Comparison of ENCODE assay signal across 19 cellular contexts in genomic region chr3:33541918-33542317, GRCh38.
DNase-seq lines count a peak whose midpoint lies in the region; ATAC-seq and TF ChIP-seq lines count a peak whose summit lies in the region.
"Had no signal": no experiment of that assay in that cellular context is flagged by ENCODE, and none has a peak within 500 bp of the region (broad histone marks: within the 10 kb centered on the region; RNA-seq: fewer than 3 reads in every experiment).

No MANE protein-coding gene starts in this region.

- H3K4me1 ChIP-seq in IMR-90 (ENCODE audit: control insufficient read depth, insufficient read depth, low read length) (no peaks in the 10 kb centered on the region), ascending aorta (no peaks in the 10 kb centered on the region)

- no peaks in the 10 kb centered on the region for H3K27me3 ChIP-seq in IMR-90 (ENCODE audit: control insufficient read depth, insufficient read depth, low read length)
- no peaks in the 10 kb centered on the region for H3K27me3 ChIP-seq in ascending aorta
- H3K27me3 ChIP-seq: BLaER1 had no signal

- BruUV-seq in IMR-90 (replicated peaks; lab: Mats Ljungman, UMichigan) = no TSS peak

- dilution Hi-C loops in IMR-90 (cut with HindIII; ENCODE audit: low sequenced_read_pairs, unreplicated experiment) = no loop called here

- H3K23ac ChIP-seq in IMR-90 (ENCODE audit: low read depth, low read length) = no peak overlapping the region

- H2BK15ac ChIP-seq in IMR-90 (ENCODE audit: low read depth, low read length) = no peak overlapping the region

- TF ChIP-seq CTCF in IMR-90 (conservative IDR thresholded peaks at IDR 0.05; ENCODE audit: low read depth, low read length) = no peak
- TF ChIP-seq CTCF in ascending aorta (IDR thresholded peaks at IDR 0.05) = no peak
- no peak for TF ChIP-seq CTCF in natural killer cell (IDR thresholded peaks at IDR 0.05)

- H3K9ac ChIP-seq in IMR-90 (ENCODE audit: low read depth, low read length) = no peak overlapping the region
- H3K9ac ChIP-seq: BLaER1 had no signal

- CTCF ChIA-PET in IMR-90 (lab: Yijun Ruan, JAX) = interaction anchor here (0.6 kb wide), 1 partner anchor 222 kb away, joined by 3 read pairs; no protein-coding TSS in a partner anchor

- H2AK9ac ChIP-seq in IMR-90 (replicated peaks; ENCODE audit: low read depth, low read length, poor library complexity) = no peak overlapping the region

- no peak overlapping the region for H3K27ac ChIP-seq in IMR-90 (ENCODE audit: insufficient read depth, low read length)
- H3K27ac ChIP-seq in ascending aorta = no peak overlapping the region
- H3K27ac ChIP-seq: BLaER1, RWPE1 had no signal

- H3K36me3 ChIP-seq in IMR-90 (ENCODE audit: control insufficient read depth, insufficient read depth, low read length) = peaks cover 3% of the 10 kb centered on the region; the same call in 1 of the 2 replicates
- H3K36me3 ChIP-seq in ascending aorta = peaks cover 43 to 52% of the 10 kb centered on the region in 2 donors

- H2BK5ac ChIP-seq in IMR-90 (ENCODE audit: low read depth, low read length, poor library complexity, severe bottlenecking) = no peak overlapping the region

- H3K9me3 ChIP-seq in IMR-90 (ENCODE audit: control insufficient read depth, insufficient read depth, low read length) (no peaks in the 10 kb centered on the region), ascending aorta (no peaks in the 10 kb centered on the region)
- H3K9me3 ChIP-seq: BLaER1 had no signal

- H3K4ac ChIP-seq in IMR-90 (ENCODE audit: low read depth, low read length) = no peak overlapping the region

- no peak overlapping the region for H3K4me3 ChIP-seq in IMR-90 (ENCODE audit: insufficient read depth, low read depth, low read length)
- no peak overlapping the region for H3K4me3 ChIP-seq in ascending aorta
- H3K4me3 ChIP-seq: BLaER1, K562 had no signal

- H3K27me3 Mint-ChIP-seq in memory B cell (no peaks in the 10 kb centered on the region), natural killer cell (ENCODE audit: low read depth in 2 of 2) (no peaks in the 10 kb centered on the region)

- H4K8ac ChIP-seq in IMR-90 (ENCODE audit: low read depth in 2 of 2, low read length in 2 of 2) = no peak overlapping the region

- no peaks in the 10 kb centered on the region for H3K79me1 ChIP-seq in IMR-90 (ENCODE audit: low read depth in 1 of 2, low read length in 2 of 2)

- no peak overlapping the region for H2AFZ ChIP-seq in IMR-90 (replicated peaks; ENCODE audit: low read length, poor library complexity)

- intact Hi-C loops in IMR-90 (cut with micrococcal nuclease) = no loop called here
- intact Hi-C loops in ascending aorta (cut with DNase I) = no loop called here
- intact Hi-C loops in natural killer cell (cut with micrococcal nuclease) = no loop called here

- no peak overlapping the region for H2BK120ac ChIP-seq in IMR-90 (ENCODE audit: low read depth, low read length)

- no peak for ATAC-seq in IMR-90 (ENCODE audit: low read depth)
- ATAC-seq in memory B cell (ENCODE audit: low read depth) = no peak
- ATAC-seq in GM21619 (IDR thresholded peaks at IDR 0.05; ENCODE audit: unreplicated experiment) = no peak
- no peak for ATAC-seq in HG03135 (IDR thresholded peaks at IDR 0.05; ENCODE audit: unreplicated experiment)
- ATAC-seq in natural killer cell = no peak
- ATAC-seq: CD8-positive, alpha-beta T cell; K562 had no signal

- no peak for TF ChIP-seq POLR2A in IMR-90 (IDR thresholded peaks at IDR 0.05; ENCODE audit: low read depth, low read length)

- no peak overlapping the region for H2BK20ac ChIP-seq in IMR-90 (ENCODE audit: low read depth, low read length)

- TF ChIP-seq RAD21 in IMR-90 (IDR thresholded peaks at IDR 0.05; ENCODE audit: low read length) = no peak

- H3K9me3 Mint-ChIP-seq in memory B cell = no peaks in the 10 kb centered on the region
- no peaks in the 10 kb centered on the region for H3K9me3 Mint-ChIP-seq in natural killer cell
- H3K9me3 Mint-ChIP-seq: CD8-positive, alpha-beta T cell had no signal

- DNase-seq in EH (ENCODE audit: low read depth) (peak; percentile 18), IMR-90 (peak; percentile 3), RKO (ENCODE audit: low spot score) (peak; percentile 21), memory B cell (ENCODE audit: low spot score in 2 of 2) (no peak), ascending aorta (ENCODE audit: low spot score in 2 of 2) (no peak), natural killer cell (no peak)
- DNase-seq: CD8-positive, alpha-beta T cell; GDM1; MV-4-11; NCI-H1436 treated with DMSO at 0.1 percent for 48 hours; NCI-H2081; NCI-H69; OCI-M1; SW 1271 had no signal

- H3K4me2 ChIP-seq in IMR-90 (ENCODE audit: low read depth, low read length) = no peak overlapping the region
- H3K4me2 ChIP-seq: BLaER1 had no signal

- in situ Hi-C loops in IMR-90 (cut with MboI; ENCODE audit: low sequenced_read_pairs) = no loop called here

- H3K14ac ChIP-seq in IMR-90 (replicated peaks; ENCODE audit: low read depth, low read length) = no peak overlapping the region

- POLR2A ChIA-PET in IMR-90 (lab: Charles Lee; ENCODE audit: unreplicated experiment) = no interaction called here

- H3K4me3 Mint-ChIP-seq in memory B cell = peak overlapping the region; percentile 5
- no peak overlapping the region for H3K4me3 Mint-ChIP-seq in natural killer cell
- H3K4me3 Mint-ChIP-seq: CD8-positive, alpha-beta T cell had no signal

- no peak overlapping the region for H2AK5ac ChIP-seq in IMR-90 (ENCODE audit: low read depth, low read length)

- H3K56ac ChIP-seq in IMR-90 (ENCODE audit: extremely low read depth, insufficient read depth, low read length) = no peak overlapping the region

- H3K27ac Mint-ChIP-seq in memory B cell (peak overlapping the region; percentile 9), natural killer cell (no peak overlapping the region)
- H3K27ac Mint-ChIP-seq: CD8-positive, alpha-beta T cell had no signal

- H3K9me1 ChIP-seq in IMR-90 (ENCODE audit: insufficient read depth, low read length) = no peaks in the 10 kb centered on the region

- no peak overlapping the region for H4K91ac ChIP-seq in IMR-90 (ENCODE audit: insufficient read depth, low read depth, low read length)

- no peak overlapping the region for H3K18ac ChIP-seq in IMR-90 (ENCODE audit: low read depth, low read length)

- H4K5ac ChIP-seq in IMR-90 (ENCODE audit: low read depth, low read length) = no peak overlapping the region

- H3K36me3 Mint-ChIP-seq in memory B cell (peaks cover 28% of the 10 kb centered on the region), natural killer cell (peaks cover 21% of the 10 kb centered on the region)

- H3K4me1 Mint-ChIP-seq in memory B cell (peaks cover 18% of the 10 kb centered on the region), natural killer cell (no peaks in the 10 kb centered on the region)

- H4K20me1 ChIP-seq in IMR-90 (ENCODE audit: insufficient read depth, low read length) = no peaks in the 10 kb centered on the region
- H4K20me1 ChIP-seq: BLaER1 had no signal

TF ChIP-seq in IMR-90, 13 proteins besides CTCF, POLR2A, EP300 and RAD21:
- TF ChIP-seq RFX5 (IDR thresholded peaks at IDR 0.05; ENCODE audit: low read depth, low read length) (no peak), ELK1 (IDR thresholded peaks at IDR 0.05; ENCODE audit: borderline replicate concordance, low read depth, low read length) (no peak), MAZ (IDR thresholded peaks at IDR 0.05; ENCODE audit: borderline replicate concordance, low read depth, low read length) (no peak), RCOR1 (IDR thresholded peaks at IDR 0.05; ENCODE audit: insufficient replicate concordance, low read length) (no peak), CHD1 (IDR thresholded peaks at IDR 0.05; ENCODE audit: low read depth, low read length) (no peak), CEBPB (IDR thresholded peaks at IDR 0.05; ENCODE audit: low read depth, low read length) (no peak), MAFK (IDR thresholded peaks at IDR 0.05; ENCODE audit: low read depth, low read length) (no peak)

Comparison
In these comparisons a context has a peak if more than half of its experiments do, and no peak if none do; other contexts are left out.
1. DNase-seq: peak in EH (single experiment), IMR-90 (single experiment) and RKO (single experiment); none in memory B cell (0 of 2), ascending aorta (0 of 2) and natural killer cell (single experiment).